ENCODE assay signal across 8 cellular contexts in genomic region chr16:90022209-90023077, GRCh38. TPM values are rescaled to one million over a fixed set of nuclear protein-coding genes. Genes with fewer than 3 reads are reported as not detected.
DNase-seq lines count a peak whose midpoint lies in the region; ATAC-seq and TF ChIP-seq lines count a peak whose summit lies in the region.

No MANE protein-coding gene starts in this region.

- H3K4me3 ChIP-seq in ascending aorta = peak overlapping the region; percentile 80 to 95
- H3K4me3 ChIP-seq in retinal pigment epithelial cell (ENCODE audit: low read length) = peak overlapping the region; percentile 79

- H3K9me3 ChIP-seq in H9 (ENCODE audit: control insufficient read depth, low read depth, low read length) (no peaks in the 10 kb centered on the region), T-helper 17 cell (ENCODE audit: control insufficient read depth, low read length, poor library complexity, severe bottlenecking) (no peaks in the 10 kb centered on the region), ascending aorta (no peaks in the 10 kb centered on the region)

- no peak overlapping the region for H3K9ac ChIP-seq in H9 (ENCODE audit: extremely low read depth, insufficient read length, low read length)

- H2BK12ac ChIP-seq in H9 (ENCODE audit: insufficient read length, low read depth, low read length) = no peak overlapping the region

- no peak overlapping the region for H3K27ac ChIP-seq in H9 (ENCODE audit: insufficient read length, low read depth, low read length)
- peak overlapping the region; percentile 68 to 69 for H3K27ac ChIP-seq in ascending aorta

- H3K9me3 Mint-ChIP-seq in H9 = no peaks in the 10 kb centered on the region; a peak in 1 of 5 replicates

- H4K20me1 ChIP-seq in H9 (ENCODE audit: control insufficient read depth, insufficient read depth, insufficient read length) = no peaks in the 10 kb centered on the region

- H3K4ac ChIP-seq in H9 (ENCODE audit: low read depth, low read length) = no peak overlapping the region

- H3K36me3 Mint-ChIP-seq in H9 (ENCODE audit: insufficient read depth in 1 of 3, low read depth in 3 of 3) (peaks cover 0 to 7% (median 0%) of the 10 kb centered on the region in 3 experiments; a peak in 2 of 7 replicates), T-helper 17 cell (ENCODE audit: low read depth) (no peaks in the 10 kb centered on the region)

- H3K4me1 ChIP-seq in H9 (ENCODE audit: insufficient read depth, low read length) (0 out of 2 replicates have a peak, but pooled peaks cover 4% of the 10 kb centered on the region), ascending aorta (peaks cover 12 to 40% of the 10 kb centered on the region in 2 donors)

- H2BK15ac ChIP-seq in H9 (ENCODE audit: low read depth, low read length) = no peak overlapping the region

- peak; percentile 95 for DNase-seq in DMS53 (lab: John Stamatoyannopoulos, UW)
- peak; percentile 76 for DNase-seq in H9
- peak; percentile 24 for DNase-seq in NCI-H1417 treated with DMSO at 0.1 percent for 48 hours (lab: John Stamatoyannopoulos, UW)
- DNase-seq in T-helper 17 cell = peak; percentile 57 to 67 (median 59)
- DNase-seq in ascending aorta (ENCODE audit: low spot score in 2 of 2) = peak; percentile 39 to 96
- DNase-seq in hepatic stellate cell (ENCODE audit: low spot score) = peak; percentile 97
- DNase-seq in retinal pigment epithelial cell (ENCODE audit: low read depth) = peak; percentile 38

- H3T11ph ChIP-seq in H9 (ENCODE audit: low read length) = no peak overlapping the region

- H3K4me1 Mint-ChIP-seq in H9 (peaks cover 27 to 30% of the 10 kb centered on the region in 2 experiments), T-helper 17 cell (peaks cover 19% of the 10 kb centered on the region)

- H3K23ac ChIP-seq in H9 (ENCODE audit: insufficient read length, low read depth, low read length) = no peak overlapping the region

- peaks cover 4% of the 10 kb centered on the region for H3K23me2 ChIP-seq in H9 (ENCODE audit: insufficient read length, low read depth, low read length, poor library complexity, severe bottlenecking)

- peak; percentile 84 for ATAC-seq in T-helper 17 cell
- ATAC-seq in GM18858 (IDR thresholded peaks at IDR 0.05; ENCODE audit: unreplicated experiment) = no peak

- no peak overlapping the region for H4K91ac ChIP-seq in H9 (ENCODE audit: insufficient read length, low read depth, low read length)

- H3K27ac Mint-ChIP-seq in H9 = peak overlapping the region in 2 of 3 experiments; percentile 60 to 74; a peak in 3 of 7 replicates
- H3K27ac Mint-ChIP-seq in T-helper 17 cell = peak overlapping the region; percentile 70

- H3K27me3 ChIP-seq in H9 (ENCODE audit: insufficient read depth, low read length) (no peaks in the 10 kb centered on the region), ascending aorta (no peaks in the 10 kb centered on the region)

- no peak overlapping the region for H2BK120ac ChIP-seq in H9 (ENCODE audit: low read depth, low read length, poor library complexity, severe bottlenecking)

- no peaks in the 10 kb centered on the region for H3K79me2 ChIP-seq in H9 (ENCODE audit: insufficient read depth, low read length)

- peaks cover 0 to 1% of the 10 kb centered on the region in 2 donors for H3K36me3 ChIP-seq in ascending aorta

- H3K4me3 Mint-ChIP-seq in H9 = peak overlapping the region; percentile 36 to 63
- peak overlapping the region; percentile 80 for H3K4me3 Mint-ChIP-seq in T-helper 17 cell

- WGBS in H9 (ENCODE audit: extremely low coverage, insufficient read length, low lambda C conversion rate) = no CpG with 5 or more reads among the region's 57 CpGs

- H3K18ac ChIP-seq in H9 (ENCODE audit: insufficient read length, low read depth, low read length) = peak overlapping the region; percentile 75

- H3K79me1 ChIP-seq in H9 (ENCODE audit: insufficient read depth, low read depth, low read length, poor library complexity, severe bottlenecking) = no peaks in the 10 kb centered on the region

- H2BK5ac ChIP-seq in H9 (ENCODE audit: insufficient read length, low read length) = no peak overlapping the region

- H2AFZ ChIP-seq in H9 (ENCODE audit: low read length) = no peak overlapping the region

- no peak overlapping the region for H2BK20ac ChIP-seq in H9 (ENCODE audit: low read depth, low read length, poor library complexity, severe bottlenecking)

- no peak overlapping the region for H2AK5ac ChIP-seq in H9 (ENCODE audit: insufficient read length, low read length)

- no peak overlapping the region for H4K5ac ChIP-seq in H9 (ENCODE audit: insufficient read length, low read depth, low read length)

- no peaks in the 10 kb centered on the region for H3K27me3 Mint-ChIP-seq in H9 (ENCODE audit: low read depth)
- no peaks in the 10 kb centered on the region for H3K27me3 Mint-ChIP-seq in T-helper 17 cell

- no peak overlapping the region for H3K56ac ChIP-seq in H9 (ENCODE audit: insufficient read length, low read depth, low read length)

- peak overlapping the region; percentile 86; the same call in 1 of the 2 replicates for H3K14ac ChIP-seq in H9 (ENCODE audit: insufficient read depth, low read length)

- TF ChIP-seq CTCF in H9 (conservative IDR thresholded peaks at IDR 0.05) = no peak
- TF ChIP-seq CTCF in ascending aorta (IDR thresholded peaks at IDR 0.05) = no peak
- TF ChIP-seq CTCF in retinal pigment epithelial cell (conservative IDR thresholded peaks at IDR 0.05; ENCODE audit: low read depth, low read length) = no peak

- intact Hi-C loops in ascending aorta (cut with DNase I) = loop anchor here (5.0 kb wide), 1 partner anchor 150 kb away; the partner anchor contains the start of gene TCF25

- H4K8ac ChIP-seq in H9 (replicated peaks; ENCODE audit: insufficient read length, low read depth, low read length) = no peak overlapping the region

- no peak overlapping the region for H3K4me2 ChIP-seq in H9 (ENCODE audit: insufficient read depth, insufficient read length, low read length)

RNA-seq across cellular contexts. Expression of gene DBNDD1, which starts 3.2 kb away (rescaled TPM):
- total RNA-seq in H9 (2021) = 86.8 and 87.3 TPM in 2 replicates
- under 1 TPM; 0.47 to 0.92 TPM for total RNA-seq in T-helper 17 cell
- total RNA-seq in ascending aorta = 2.7 TPM

RNA-seq across cellular contexts. Expression of gene PRDM7, which starts 54.7 kb away (rescaled TPM):
- not detected in 2 replicates for total RNA-seq in H9 (2021)
- not detected for total RNA-seq in T-helper 17 cell
- not detected for total RNA-seq in ascending aorta

Comparison
In these comparisons a context has a peak if more than half of its experiments do, and no peak if none do; other contexts are left out.
1. DNase-seq: peak in every context shown above with its lines; median percentile 97 in hepatic stellate cell; 95 in DMS53; 76 in H9; 68 in ascending aorta; 59 in T-helper 17 cell; 38 in retinal pigment epithelial cell; 24 in NCI-H1417 treated with DMSO at 0.1 percent for 48 hours.
2. RNA of gene DBNDD1, which starts 3.2 kb away (total RNA-seq): 86.8 to 87.3 TPM in H9; 2.7 TPM in ascending aorta (single experiment) and 0.47 to 0.92 TPM in T-helper 17 cell; every median in the first group is over 10 times any median in the second.